In genomic region chr14:74251546-74252030, GRCh38 we compare ENCODE assay signal across 9 cellular contexts. TPM values are rescaled to one million over a fixed set of nuclear protein-coding genes. Genes with fewer than 3 reads are reported as not detected.
DNase-seq lines count a peak whose midpoint lies in the region; ATAC-seq, FAIRE-seq and TF ChIP-seq lines count a peak whose summit lies in the region.
"Had no signal": no experiment of that assay in that cellular context is flagged by ENCODE, and none has a peak within 500 bp of the region (broad histone marks: within the 10 kb centered on the region; RNA-seq: fewer than 3 reads in every experiment).

No MANE protein-coding gene starts in this region.

- H3K4me3 ChIP-seq in MG63, result peak overlapping the region; percentile 30
- peak overlapping the region in 3 of 4 donors; percentile 15 to 26 (median 22) for H3K4me3 ChIP-seq in transverse colon

- H3K4me3 Mint-ChIP-seq in activated naive CD4-positive, alpha-beta T cell treated with anti-CD3 and anti-CD28 coated beads for 36 hours, result no peak overlapping the region

- no peak for TF ChIP-seq EP300 in transverse colon (IDR thresholded peaks at IDR 0.05; ENCODE audit: low read depth)

- no peak for TF ChIP-seq POLR2A in transverse colon (IDR thresholded peaks at IDR 0.05)

- H3K4me1 Mint-ChIP-seq in activated naive CD4-positive, alpha-beta T cell treated with anti-CD3 and anti-CD28 coated beads for 36 hours (ENCODE audit: low read depth), result peaks cover 6% of the 10 kb centered on the region

- H3K36me3 ChIP-seq in MG63 (no peaks in the 10 kb centered on the region), transverse colon (no peaks in the 10 kb centered on the region)

- FAIRE-seq in D721Med (lab: Jason Lieb, UNC), result no peak

- intact Hi-C loops in activated naive CD4-positive, alpha-beta T cell treated with anti-CD3 and anti-CD28 coated beads for 36 hours (cut with micrococcal nuclease), result loop anchor here (1.0 to 5.0 kb wide), 4 partner anchors 34 to 424 kb away; partner anchors contain the start of genes BBOF1 and ENTPD5
- intact Hi-C loops in posterior cingulate gyrus (cut with DNase I) (loop anchor here (1.0 kb wide), 2 partner anchors 34 to 140 kb away; no protein-coding TSS in a partner anchor), transverse colon (cut with DNase I; ENCODE audit: low total_unique reads) (loop anchor here (1.0 kb wide), 1 partner anchor 47 kb away; no protein-coding TSS in a partner anchor)

- WGBS in transverse colon (ENCODE audit: low coverage in 1 of 2), 2 donors, result 0 to 8% methylated on average over 8 to 11 of the region's 11 CpGs

- ATAC-seq in GM21619 (IDR thresholded peaks at IDR 0.05; ENCODE audit: unreplicated experiment), result peak; percentile 82

- peak; percentile 92 for TF ChIP-seq CTCF in D721Med (IDR thresholded peaks at IDR 0.05; ENCODE audit: insufficient read depth, missing control alignments)
- TF ChIP-seq CTCF in transverse colon (IDR thresholded peaks at IDR 0.05), result peak; percentile 83 to 87 (median 84)

- H3K27me3 Mint-ChIP-seq in activated naive CD4-positive, alpha-beta T cell treated with anti-CD3 and anti-CD28 coated beads for 36 hours (ENCODE audit: low read depth), result peaks cover 12% of the 10 kb centered on the region

- no peak overlapping the region for H3K27ac Mint-ChIP-seq in activated naive CD4-positive, alpha-beta T cell treated with anti-CD3 and anti-CD28 coated beads for 36 hours

- no peaks in the 10 kb centered on the region for H3K27me3 ChIP-seq in MG63
- peaks cover 42% of the 10 kb centered on the region for H3K27me3 ChIP-seq in transverse colon

- peaks cover 0 to 7% (median 2%) of the 10 kb centered on the region in 4 donors for H3K4me1 ChIP-seq in transverse colon

- CTCF ChIA-PET in activated naive CD4-positive, alpha-beta T cell treated with anti-CD3 and anti-CD28 coated beads for 36 hours (lab: Charles Lee), result interaction anchor here (0.6 to 1.9 kb wide), 16 partner anchors 9 to 394 kb away, joined by 3 to 9 read pairs (median 4); no protein-coding TSS in a partner anchor

- no peaks in the 10 kb centered on the region for H3K9me3 Mint-ChIP-seq in activated naive CD4-positive, alpha-beta T cell treated with anti-CD3 and anti-CD28 coated beads for 36 hours

- DNase-seq in D721Med (ENCODE audit: insufficient read length, low spot score) (no peak), MG63 (peak; percentile 62), SK-N-DZ (ENCODE audit: low spot score) (peak; percentile 70), glomerular endothelial cell (ENCODE audit: extremely low read depth, low read depth, low spot score) (peak; percentile 16), posterior cingulate gyrus (peak; percentile 69 to 97 (median 81)), transverse colon (peak; percentile 79)
- DNase-seq in activated naive CD4-positive, alpha-beta T cell treated with anti-CD3 and anti-CD28 coated beads for 36 hours, result peak; percentile 85

- H3K9me3 ChIP-seq in MG63, result no peaks in the 10 kb centered on the region
- no peaks in the 10 kb centered on the region for H3K9me3 ChIP-seq in transverse colon

- no peaks in the 10 kb centered on the region for H3K36me3 Mint-ChIP-seq in activated naive CD4-positive, alpha-beta T cell treated with anti-CD3 and anti-CD28 coated beads for 36 hours (ENCODE audit: low read depth)

- in situ Hi-C loops in transverse colon (cut with MboI; ENCODE audit: low pct_ligation_motif_present in 1 of 4, low pct_unique_long_range_greater_than_20kb in 1 of 4, low sequenced_read_pairs in 3 of 4), result loop anchor here in 3 of 4 donors (5.0 to 10.0 kb wide), 3 partner anchors 137 to 147 kb away; no protein-coding TSS in a partner anchor

- H3K27ac ChIP-seq in transverse colon, result no peak overlapping the region

RNA-seq across cellular contexts. Expression of gene VSX2, which starts 12.3 kb away (rescaled TPM):
- not detected in 2 replicates for total RNA-seq in MG63 (2014; rRNA removed; shearing (Covaris generic); ENCODE audit: low replicate concordance)
- not detected in 2 replicates for polyA plus RNA-seq in SK-N-DZ (2014; cell fraction: cytosol; rRNA removed)
- polyA plus RNA-seq in SK-N-DZ (2014; cell fraction: nucleus; rRNA removed), result not detected in 2 replicates
- not detected for total RNA-seq in activated naive CD4-positive, alpha-beta T cell treated with anti-CD3 and anti-CD28 coated beads for 36 hours
- total RNA-seq in glomerular endothelial cell (not detected in 2 replicates), transverse colon (not detected)
- polyA plus RNA-seq: esophagus had no signal

RNA-seq across cellular contexts. Expression of gene ABCD4, which starts 51.1 kb away (rescaled TPM):
- total RNA-seq in MG63 (2014; rRNA removed; shearing (Covaris generic); ENCODE audit: low replicate concordance), result 12.5 and 27.3 TPM in 2 replicates
- 30.3 and 35.0 TPM in 2 replicates for polyA plus RNA-seq in SK-N-DZ (2014; cell fraction: cytosol; rRNA removed)
- polyA plus RNA-seq in SK-N-DZ (2014; cell fraction: nucleus; rRNA removed), result 192 and 210 TPM in 2 replicates
- 10 to 100 TPM; 41.4 to 43.9 TPM for total RNA-seq in activated naive CD4-positive, alpha-beta T cell treated with anti-CD3 and anti-CD28 coated beads for 36 hours
- total RNA-seq in glomerular endothelial cell (51.2 and 70.4 TPM in 2 replicates), transverse colon (100 to 1,000 TPM in 1 of 4 donors, 10 to 100 TPM in 3; 51.6 to 107 (median 73.1) TPM)
